9 cellular contexts compared by ENCODE assay signal in genomic region chr16:4370570-4371480, GRCh38. TPM values are rescaled to one million over a fixed set of nuclear protein-coding genes. Genes with fewer than 3 reads are reported as not detected.
DNase-seq lines count a peak whose midpoint lies in the region; ATAC-seq, FAIRE-seq and TF ChIP-seq lines count a peak whose summit lies in the region.
"Had no signal": no experiment of that assay in that cellular context is flagged by ENCODE, and none has a peak within 500 bp of the region (broad histone marks: within the 10 kb centered on the region; RNA-seq: fewer than 3 reads in every experiment).

No MANE protein-coding gene starts in this region.

- no peak for TF ChIP-seq CTCF in astrocyte (IDR thresholded peaks at IDR 0.05; ENCODE audit: insufficient read depth, low read depth, low read length)
- no peak for TF ChIP-seq CTCF in A673 (conservative IDR thresholded peaks at IDR 0.05; ENCODE audit: low read depth, low read length)

- CTCF ChIA-PET in A673 (lab: Charles Lee), result no interaction called here

- H3K9me3 ChIP-seq in astrocyte (ENCODE audit: insufficient read depth, low read depth, low read length), result no peaks in the 10 kb centered on the region
- no peaks in the 10 kb centered on the region for H3K9me3 ChIP-seq in A673 (ENCODE audit: low read depth, low read length, poor library complexity, severe bottlenecking)

- ATAC-seq in HG03139 (IDR thresholded peaks at IDR 0.05; ENCODE audit: unreplicated experiment) (no peak), HG02870 (IDR thresholded peaks at IDR 0.05; ENCODE audit: unreplicated experiment) (no peak)

- no TSS peak for BruUV-seq in A673 (replicated peaks; lab: Mats Ljungman, UMichigan)

- intact Hi-C loops in A673 (cut with micrococcal nuclease; ENCODE audit: unreplicated experiment), result no loop called here

- no peaks in the 10 kb centered on the region for H3K27me3 Mint-ChIP-seq in astrocyte (ENCODE audit: low read depth, unreplicated experiment)
- H3K27me3 Mint-ChIP-seq in immature natural killer cell (ENCODE audit: low read depth in 3 of 3), result peaks cover 0 to 3% (median 0%) of the 10 kb centered on the region in 3 donors

- H3K27ac ChIP-seq in astrocyte (ENCODE audit: low read depth, low read length), result peak overlapping the region; percentile 40
- peak overlapping the region in 19 of 21 experiments; percentile 12 to 89 (median 78) for H3K27ac ChIP-seq in skin epidermis
- H3K27ac ChIP-seq in A673 (ENCODE audit: low read depth, low read length, poor library complexity, severe bottlenecking), result no peak overlapping the region

- no peaks in the 10 kb centered on the region for H3K27me3 ChIP-seq in astrocyte (ENCODE audit: insufficient read depth, low read length)
- no peaks in the 10 kb centered on the region for H3K27me3 ChIP-seq in A673 (replicated peaks; ENCODE audit: insufficient read depth, low read depth, low read length, poor library complexity)

- no peak overlapping the region for H3K27ac Mint-ChIP-seq in astrocyte (ENCODE audit: unreplicated experiment)
- H3K27ac Mint-ChIP-seq in immature natural killer cell, result peak overlapping the region in 2 of 6 donors; percentile 45 to 58

- peaks cover 32% of the 10 kb centered on the region for H4K20me1 ChIP-seq in astrocyte (ENCODE audit: insufficient read depth, low read length)

- no peaks in the 10 kb centered on the region for H3K36me3 ChIP-seq in astrocyte (ENCODE audit: insufficient read depth, low read length)
- H3K36me3 ChIP-seq in A673 (ENCODE audit: insufficient read depth, low read length, poor library complexity, severe bottlenecking), result no peaks in the 10 kb centered on the region

- no peaks in the 10 kb centered on the region for H3K9me3 Mint-ChIP-seq in astrocyte (ENCODE audit: unreplicated experiment)
- H3K9me3 Mint-ChIP-seq in immature natural killer cell, result no peaks in the 10 kb centered on the region

- H3K4me2 ChIP-seq in astrocyte (ENCODE audit: low read length), result peak overlapping the region; percentile 96

- H3K9ac ChIP-seq in astrocyte (ENCODE audit: low read length), result peak overlapping the region; percentile 45

- H3K4me3 Mint-ChIP-seq in astrocyte (ENCODE audit: unreplicated experiment), result peak overlapping the region; percentile 77
- H3K4me3 Mint-ChIP-seq in immature natural killer cell, result peak overlapping the region; percentile 24 to 68 (median 44)

- H3K79me2 ChIP-seq in astrocyte (ENCODE audit: insufficient read depth, low read length), result peaks cover 36% of the 10 kb centered on the region

- H3K36me3 Mint-ChIP-seq in astrocyte (ENCODE audit: low read depth, unreplicated experiment), result peaks cover 6% of the 10 kb centered on the region
- no peaks in the 10 kb centered on the region for H3K36me3 Mint-ChIP-seq in immature natural killer cell

- H3K4me1 ChIP-seq in astrocyte (ENCODE audit: insufficient read depth, low read length) (peaks cover 51% of the 10 kb centered on the region), A673 (ENCODE audit: insufficient read depth, low read length, poor library complexity, severe bottlenecking) (peaks cover 31% of the 10 kb centered on the region)

- POLR2A ChIA-PET in A673 (lab: Charles Lee; ENCODE audit: low non-redundant PET), result no interaction called here

- peaks cover 29% of the 10 kb centered on the region for H3K4me1 Mint-ChIP-seq in astrocyte (ENCODE audit: low read depth, unreplicated experiment)
- H3K4me1 Mint-ChIP-seq in immature natural killer cell, result peaks cover 9 to 22% of the 10 kb centered on the region in 2 donors

- no peak overlapping the region for H2AFZ ChIP-seq in astrocyte (ENCODE audit: low read depth, low read length)

- DNase-seq in GM03348 (ENCODE audit: low spot score) (peak; percentile 71), astrocyte (ENCODE audit: low read depth) (peak; percentile 84), immature natural killer cell (no peak), A673 (ENCODE audit: low spot score) (no peak), NCI-H446 treated with DMSO at 0.1 percent for 48 hours (lab: John Stamatoyannopoulos, UW) (no peak)

- FAIRE-seq in astrocyte (lab: Jason Lieb, UNC), result no peak
- FAIRE-seq: endometrium had no signal

- peak overlapping the region; percentile 83 for H3K4me3 ChIP-seq in astrocyte (ENCODE audit: insufficient read depth, low read depth, low read length)
- peak overlapping the region in 6 of 7 experiments; percentile 37 to 67 (median 55) for H3K4me3 ChIP-seq in skin epidermis
- H3K4me3 ChIP-seq in A673 (ENCODE audit: low read depth, low read length, poor library complexity, severe bottlenecking), result no peak overlapping the region

RNA-seq across cellular contexts. Expression of gene VASN, which starts 0.8 kb away (rescaled TPM):
- total RNA-seq in astrocyte, result 32.0 and 38.7 TPM in 2 replicates
- polyA plus RNA-seq in immature natural killer cell, result under 1 TPM in 2 of 3 donors, not detected in 1; 0.07 to 0.20 TPM
- total RNA-seq in A673 (2021), result 5.4 and 6.6 TPM in 2 replicates

RNA-seq across cellular contexts. Expression of gene PAM16, which starts 19.7 kb away (rescaled TPM):
- total RNA-seq in astrocyte (50.7 and 51.9 TPM in 2 replicates), A673 (2021) (89.7 and 90.3 TPM in 2 replicates)
- polyA plus RNA-seq in immature natural killer cell, result 10 to 100 TPM; 32.9 to 61.6 (median 36.3) TPM

RNA-seq across cellular contexts. Expression of gene CORO7, which starts 45.6 kb away (rescaled TPM):
- 25.0 and 26.4 TPM in 2 replicates for total RNA-seq in astrocyte
- polyA plus RNA-seq in immature natural killer cell, result 100 to 1,000 TPM in 1 of 3 donors, 10 to 100 TPM in 2; 37.6 to 112 (median 37.8) TPM
- total RNA-seq in A673 (2021), result 24.4 and 31.2 TPM in 2 replicates

RNA-seq across cellular contexts. Expression of gene DNAJA3, which starts 54.8 kb away (rescaled TPM):
- total RNA-seq in astrocyte (36.4 and 39.8 TPM in 2 replicates), A673 (2021) (101 and 105 TPM in 2 replicates)
- polyA plus RNA-seq in immature natural killer cell, result 10 to 100 TPM; 32.7 to 42.4 (median 38.7) TPM

RNA-seq across cellular contexts. Expression of gene GLIS2, which starts 55.0 kb away (rescaled TPM):
- 16.5 and 18.9 TPM in 2 replicates for total RNA-seq in astrocyte
- polyA plus RNA-seq in immature natural killer cell, result not detected
- total RNA-seq in A673 (2021), result 10.6 and 15.4 TPM in 2 replicates

Comparison
In these comparisons a context has a peak if more than half of its experiments do, and no peak if none do; other contexts are left out.
1. DNase-seq: peak in GM03348 (single experiment) and astrocyte (single experiment); none in immature natural killer cell (0 of 3), A673 (single experiment) and NCI-H446 treated with DMSO at 0.1 percent for 48 hours (single experiment).